14 cellular contexts compared by ENCODE assay signal in the genomic region with DNA sequence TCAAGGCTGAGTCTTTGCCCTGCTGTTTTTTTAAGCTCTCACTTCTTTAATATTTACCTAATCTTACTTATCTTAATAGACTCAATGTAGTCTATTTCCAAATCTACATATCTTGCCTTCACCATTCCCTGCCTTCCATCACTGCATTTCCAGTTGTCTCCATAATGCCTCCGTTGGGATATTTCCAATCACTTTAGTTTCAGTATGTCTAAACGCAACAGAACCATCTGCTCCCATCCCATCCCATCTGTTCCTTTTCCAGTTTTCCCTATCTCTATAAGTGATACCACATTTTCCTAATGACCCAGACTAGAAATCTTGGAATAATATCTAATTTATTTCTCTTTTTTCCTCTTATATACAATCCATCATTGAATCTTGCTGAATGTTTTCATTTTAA. TPM values are rescaled to one million over a fixed set of nuclear protein-coding genes. Genes with fewer than 3 reads are reported as not detected.
DNase-seq lines count a peak whose midpoint lies in the region; ATAC-seq lines count a peak whose summit lies in the region.
"Had no signal": no experiment of that assay in that cellular context is flagged by ENCODE, and none has a peak within 500 bp of the region (broad histone marks: within the 10 kb centered on the region; RNA-seq: fewer than 3 reads in every experiment).

No MANE protein-coding gene starts in this region.

- DNase-seq in G401 (ENCODE audit: low spot score) (peak; percentile 84), NCI-H2171 treated with DMSO at 0.1 percent for 48 hours (lab: John Stamatoyannopoulos, UW) (peak; percentile 94), NCI-H82 treated with DMSO at 0.1 percent for 48 hours (lab: John Stamatoyannopoulos, UW; ENCODE audit: unreplicated experiment) (peak; percentile 77), cardiac septum (ENCODE audit: low spot score) (no peak), NCI-H2227 (lab: John Stamatoyannopoulos, UW; ENCODE audit: unreplicated experiment) (no peak)
- DNase-seq: ACHN; BE2C; CD4-positive, alpha-beta T cell; DMS53; DND-41; EL; HCEC 1CT had no signal

- intact Hi-C loops in cardiac septum (cut with DNase I) = no loop called here

- in situ Hi-C loops in G401 (cut with HindIII; ENCODE audit: low sequenced_read_pairs) = no loop called here

- no peak for ATAC-seq in HG03342 (IDR thresholded peaks at IDR 0.05; ENCODE audit: unreplicated experiment)
- ATAC-seq: GM23338 had no signal

RNA-seq across cellular contexts. Expression of a gene that starts 15.1 kb away (rescaled TPM):
- not detected in 2 replicates for total RNA-seq in G401 (2014; rRNA removed; shearing (Covaris generic))
- total RNA-seq in cardiac septum = not detected
- total RNA-seq: CD4-positive, alpha-beta T cell; GM23338 had no signal

Comparison
In these comparisons a context has a peak if more than half of its experiments do, and no peak if none do; other contexts are left out.
1. DNase-seq: peak in G401 (single experiment), NCI-H2171 treated with DMSO at 0.1 percent for 48 hours (single experiment) and NCI-H82 treated with DMSO at 0.1 percent for 48 hours (single experiment); none in cardiac septum (single experiment) and NCI-H2227 (single experiment).